ENCODE assay signal across 15 cellular contexts in genomic region chr5:169146158-169146557, GRCh38.
"Had no signal": no experiment of that assay in that cellular context is flagged by ENCODE, and none has a peak within 500 bp of the region (broad histone marks: within the 10 kb centered on the region; RNA-seq: fewer than 3 reads in every experiment).

No MANE protein-coding gene starts in this region.

- ATAC-seq: activated CD4-positive, CD25-positive, alpha-beta regulatory T cell treated with anti-CD3 and anti-CD28 coated beads, Interleukin-2, amount 50 U/mL, for 24 hours; gastroesophageal sphincter; natural killer cell; stimulated activated effector memory CD8-positive, alpha-beta T cell treated with anti-CD3 and anti-CD28 coated beads, Interleukin-12 subunit alpha, Interleukin-12 subunit beta, amount 100 ng/mL, for 72 hours; T-cell had no signal

- H3K36me3 ChIP-seq: colonic mucosa, esophagus muscularis mucosa, gastroesophageal sphincter, neutrophil had no signal

- H3K9me3 ChIP-seq: colonic mucosa, esophagus muscularis mucosa, gastroesophageal sphincter, neutrophil had no signal

- H3K9ac ChIP-seq: parathyroid adenoma had no signal

- H3K27ac ChIP-seq: colonic mucosa, esophagus muscularis mucosa, gastroesophageal sphincter, neutrophil, parathyroid adenoma had no signal

- H3K4me3 ChIP-seq: colonic mucosa, esophagus muscularis mucosa, gastroesophageal sphincter had no signal

- H3K4me1 ChIP-seq: colonic mucosa had no signal

- H2AFZ ChIP-seq: parathyroid adenoma had no signal

- H3K27me3 ChIP-seq: colonic mucosa, esophagus muscularis mucosa, gastroesophageal sphincter, neutrophil had no signal

- DNase-seq: activated naive CD4-positive, alpha-beta T cell treated with anti-CD3 and anti-CD28 coated beads for 36 hours; central memory CD4-positive, alpha-beta T cell; colonic mucosa; mesenchymal stem cell; natural killer cell; stimulated activated CD4-positive, alpha-beta T cell treated with anti-CD3 and anti-CD28 coated beads, Interleukin-12 subunit alpha, Interleukin-12 subunit beta, amount 100 ng/mL, for 4 hours; stimulated activated CD4-positive, alpha-beta T cell treated with anti-CD3 and anti-CD28 coated beads, Interleukin-2, amount 100 ng/mL, for 24 hours; T-cell; T-helper 9 cell had no signal
